ENCODE assay signal across 16 cellular contexts in genomic region chr10:109203616-109204375, GRCh38.
"Had no signal": no experiment of that assay in that cellular context is flagged by ENCODE, and none has a peak within 500 bp of the region (broad histone marks: within the 10 kb centered on the region; RNA-seq: fewer than 3 reads in every experiment).

No MANE protein-coding gene starts in this region.

- DNase-seq: activated CD4-positive, alpha-beta T cell treated with anti-CD3 and anti-CD28 coated beads, Interleukin-2, amount 50 U/mL, for 4 hours; activated CD4-positive, CD25-positive, alpha-beta regulatory T cell treated with anti-CD3 and anti-CD28 coated beads, Interleukin-2, amount 50 U/mL, for 72 hours; activated gamma-delta T cell treated with Interleukin-2 at 50 U/mL for 16 hours; activated naive CD8-positive, alpha-beta T cell treated with anti-CD3 and anti-CD28 coated beads for 36 hours; activated T-cell treated with anti-CD3 and anti-CD28 coated beads, Interleukin-2, amount 50 U/mL, for 4 hours; aorta; hippocampal formation; left colon; naive thymus-derived CD4-positive, alpha-beta T cell; stimulated activated CD4-positive, alpha-beta T cell treated with anti-CD3 and anti-CD28 coated beads, Interleukin-2, amount 100 ng/mL, for 48 hours; stimulated activated naive CD8-positive, alpha-beta T cell treated with anti-CD3 and anti-CD28 coated beads, Interleukin-15, amount 100 ng/mL, for 72 hours; testis; upper lobe of right lung had no signal

- H3K4me1 ChIP-seq: testis, upper lobe of right lung had no signal

- ATAC-seq: activated T-cell treated with anti-CD3 and anti-CD28 coated beads, Interleukin-2, amount 50 U/mL, for 4 hours; esophagus mucosa; left colon; naive thymus-derived CD4-positive, alpha-beta T cell; sciatic nerve; stimulated activated naive CD8-positive, alpha-beta T cell treated with anti-CD3 and anti-CD28 coated beads, Interleukin-15, amount 100 ng/mL, for 72 hours; upper lobe of right lung had no signal

- H3K9me3 ChIP-seq: testis, upper lobe of right lung had no signal

- H3K27ac ChIP-seq: testis, upper lobe of right lung had no signal

- H3K4me3 ChIP-seq: lung, testis, upper lobe of right lung had no signal

- H3K36me3 ChIP-seq: upper lobe of right lung had no signal

- H3K27me3 ChIP-seq: testis, upper lobe of right lung had no signal
